15 cellular contexts compared by ENCODE assay signal in genomic region chr1:226699166-226699565, GRCh38. TPM values are rescaled to one million over a fixed set of nuclear protein-coding genes. Genes with fewer than 3 reads are reported as not detected.
DNase-seq lines count a peak whose midpoint lies in the region; ATAC-seq lines count a peak whose summit lies in the region.
"Had no signal": no experiment of that assay in that cellular context is flagged by ENCODE, and none has a peak within 500 bp of the region (broad histone marks: within the 10 kb centered on the region; RNA-seq: fewer than 3 reads in every experiment).

No MANE protein-coding gene starts in this region.

- POLR2A ChIA-PET in activated CD4-positive, alpha-beta memory T cell treated with anti-CD3 and anti-CD28 coated beads for 36 hours (lab: Charles Lee), result interaction anchor here (0.6 to 4.2 kb wide), 3 partner anchors 11 to 56 kb away, joined by 3 to 18 read pairs (median 7); no protein-coding TSS in a partner anchor
- POLR2A ChIA-PET in activated CD4-positive, alpha-beta memory T cell treated with anti-CD3 and anti-CD28 coated beads, Interleukin-2, amount 10 ng/mL, durations not matched to agents 7 days and 5 days (lab: Charles Lee), result no interaction called here

- no peaks in the 10 kb centered on the region for H3K27me3 Mint-ChIP-seq in activated CD4-positive, alpha-beta memory T cell treated with anti-CD3 and anti-CD28 coated beads for 36 hours
- no peaks in the 10 kb centered on the region for H3K27me3 Mint-ChIP-seq in activated CD4-positive, alpha-beta memory T cell treated with anti-CD3 and anti-CD28 coated beads, Interleukin-2, amount 10 ng/mL, durations not matched to agents 7 days and 5 days
- H3K27me3 Mint-ChIP-seq in T-helper 17 cell, result no peaks in the 10 kb centered on the region
- H3K27me3 Mint-ChIP-seq in memory B cell, result no peaks in the 10 kb centered on the region
- H3K27me3 Mint-ChIP-seq in stimulated activated naive B cell treated with anti-CD40 and anti-IgM and Interleukin-4, amounts not matched to agents 10 μg/mL and 1 μg/mL and 100 μg/mL, for 72 hours, result no peaks in the 10 kb centered on the region
- H3K27me3 Mint-ChIP-seq: progenitor cell of endocrine pancreas had no signal

- H3K36me3 Mint-ChIP-seq in activated CD4-positive, alpha-beta memory T cell treated with anti-CD3 and anti-CD28 coated beads for 36 hours, result peaks cover 11% of the 10 kb centered on the region
- peaks cover 25% of the 10 kb centered on the region for H3K36me3 Mint-ChIP-seq in activated CD4-positive, alpha-beta memory T cell treated with anti-CD3 and anti-CD28 coated beads, Interleukin-2, amount 10 ng/mL, durations not matched to agents 7 days and 5 days (ENCODE audit: low read depth)
- H3K36me3 Mint-ChIP-seq in T-helper 17 cell (ENCODE audit: low read depth), result no peaks in the 10 kb centered on the region
- H3K36me3 Mint-ChIP-seq in memory B cell, result peaks cover 12% of the 10 kb centered on the region
- peaks cover 16 to 38% of the 10 kb centered on the region in 2 donors for H3K36me3 Mint-ChIP-seq in stimulated activated naive B cell treated with anti-CD40 and anti-IgM and Interleukin-4, amounts not matched to agents 10 μg/mL and 1 μg/mL and 100 μg/mL, for 72 hours

- peak overlapping the region; percentile 95 for H3K27ac Mint-ChIP-seq in activated CD4-positive, alpha-beta memory T cell treated with anti-CD3 and anti-CD28 coated beads for 36 hours
- no peak overlapping the region for H3K27ac Mint-ChIP-seq in activated CD4-positive, alpha-beta memory T cell treated with anti-CD3 and anti-CD28 coated beads, Interleukin-2, amount 10 ng/mL, durations not matched to agents 7 days and 5 days
- peak overlapping the region; percentile 95 for H3K27ac Mint-ChIP-seq in T-helper 17 cell
- peak overlapping the region; percentile 100 for H3K27ac Mint-ChIP-seq in memory B cell
- peak overlapping the region; percentile 56 for H3K27ac Mint-ChIP-seq in stimulated activated naive B cell treated with anti-CD40 and anti-IgM and Interleukin-4, amounts not matched to agents 10 μg/mL and 1 μg/mL and 100 μg/mL, for 72 hours
- H3K27ac Mint-ChIP-seq: GM23338, progenitor cell of endocrine pancreas had no signal

- no peak overlapping the region for H3K4me3 Mint-ChIP-seq in activated CD4-positive, alpha-beta memory T cell treated with anti-CD3 and anti-CD28 coated beads for 36 hours
- no peak overlapping the region for H3K4me3 Mint-ChIP-seq in activated CD4-positive, alpha-beta memory T cell treated with anti-CD3 and anti-CD28 coated beads, Interleukin-2, amount 10 ng/mL, durations not matched to agents 7 days and 5 days
- H3K4me3 Mint-ChIP-seq in T-helper 17 cell (no peak overlapping the region), memory B cell (peak overlapping the region; percentile 11)
- peak overlapping the region; percentile 62 to 72 for H3K4me3 Mint-ChIP-seq in stimulated activated naive B cell treated with anti-CD40 and anti-IgM and Interleukin-4, amounts not matched to agents 10 μg/mL and 1 μg/mL and 100 μg/mL, for 72 hours
- H3K4me3 Mint-ChIP-seq: GM23338 had no signal

- H3K9me3 Mint-ChIP-seq in activated CD4-positive, alpha-beta memory T cell treated with anti-CD3 and anti-CD28 coated beads for 36 hours, result no peaks in the 10 kb centered on the region
- no peaks in the 10 kb centered on the region for H3K9me3 Mint-ChIP-seq in activated CD4-positive, alpha-beta memory T cell treated with anti-CD3 and anti-CD28 coated beads, Interleukin-2, amount 10 ng/mL, durations not matched to agents 7 days and 5 days
- H3K9me3 Mint-ChIP-seq in memory B cell, result no peaks in the 10 kb centered on the region
- no peaks in the 10 kb centered on the region for H3K9me3 Mint-ChIP-seq in stimulated activated naive B cell treated with anti-CD40 and anti-IgM and Interleukin-4, amounts not matched to agents 10 μg/mL and 1 μg/mL and 100 μg/mL, for 72 hours
- H3K9me3 Mint-ChIP-seq: GM23338 had no signal

- no peak for DNase-seq in activated CD4-positive, alpha-beta memory T cell treated with anti-CD3 and anti-CD28 coated beads for 36 hours
- no peak for DNase-seq in activated CD4-positive, alpha-beta memory T cell treated with anti-CD3 and anti-CD28 coated beads, Interleukin-2, amount 10 ng/mL, durations not matched to agents 7 days and 5 days
- DNase-seq in T-helper 17 cell (no peak), memory B cell (ENCODE audit: low spot score in 2 of 2) (no peak), DMS153 (lab: John Stamatoyannopoulos, UW) (no peak), G401 (ENCODE audit: low spot score) (no peak), NCI-H748 (lab: John Stamatoyannopoulos, UW; ENCODE audit: unreplicated experiment) (no peak)
- DNase-seq in stimulated activated naive B cell treated with anti-CD40 and anti-IgM and Interleukin-4, amounts not matched to agents 10 μg/mL and 1 μg/mL and 100 μg/mL, for 72 hours, result no peak
- DNase-seq: body of pancreas, NCI-H1694, NCI-H446 treated with DMSO at 0.1 percent for 48 hours, SIG-M5 had no signal

- H3K4me1 Mint-ChIP-seq in activated CD4-positive, alpha-beta memory T cell treated with anti-CD3 and anti-CD28 coated beads for 36 hours (ENCODE audit: low read depth), result peaks cover 81% of the 10 kb centered on the region
- H3K4me1 Mint-ChIP-seq in activated CD4-positive, alpha-beta memory T cell treated with anti-CD3 and anti-CD28 coated beads, Interleukin-2, amount 10 ng/mL, durations not matched to agents 7 days and 5 days, result peaks cover 50% of the 10 kb centered on the region
- H3K4me1 Mint-ChIP-seq in T-helper 17 cell, result peaks cover 57% of the 10 kb centered on the region
- peaks cover 43% of the 10 kb centered on the region for H3K4me1 Mint-ChIP-seq in memory B cell
- peaks cover 59 to 89% of the 10 kb centered on the region in 2 donors for H3K4me1 Mint-ChIP-seq in stimulated activated naive B cell treated with anti-CD40 and anti-IgM and Interleukin-4, amounts not matched to agents 10 μg/mL and 1 μg/mL and 100 μg/mL, for 72 hours

- in situ Hi-C loops in G401 (cut with HindIII; ENCODE audit: low sequenced_read_pairs), result no loop called here

- intact Hi-C loops in activated CD4-positive, alpha-beta memory T cell treated with anti-CD3 and anti-CD28 coated beads for 36 hours (cut with micrococcal nuclease), result no loop called here

- ATAC-seq in T-helper 17 cell (no peak), memory B cell (ENCODE audit: low read depth) (no peak)
- no peak for ATAC-seq in stimulated activated naive B cell treated with anti-CD40 and anti-IgM and Interleukin-4, amounts not matched to agents 10 μg/mL and 1 μg/mL and 100 μg/mL, for 72 hours (replicated peaks)
- ATAC-seq: body of pancreas, GM23338 had no signal

- H3K9me3 ChIP-seq in T-helper 17 cell (ENCODE audit: control insufficient read depth, low read length, poor library complexity, severe bottlenecking), result no peaks in the 10 kb centered on the region
- H3K9me3 ChIP-seq: body of pancreas, suprapubic skin had no signal

- CTCF ChIA-PET in activated CD4-positive, alpha-beta memory T cell treated with anti-CD3 and anti-CD28 coated beads for 36 hours (lab: Charles Lee), result interaction anchor here (1.0 to 4.2 kb wide), 2 partner anchors 11 to 15 kb away, joined by 3 to 16 read pairs; no protein-coding TSS in a partner anchor
- CTCF ChIA-PET in activated CD4-positive, alpha-beta memory T cell treated with anti-CD3 and anti-CD28 coated beads, Interleukin-2, amount 10 ng/mL, durations not matched to agents 7 days and 5 days (lab: Charles Lee), result interaction anchor here (0.5 to 1.1 kb wide), 3 partner anchors 11 to 131 kb away, joined by 3 read pairs; no protein-coding TSS in a partner anchor

RNA-seq across cellular contexts. Expression of gene ITPKB, which starts 39.9 kb away (rescaled TPM):
- total RNA-seq in activated CD4-positive, alpha-beta memory T cell treated with anti-CD3 and anti-CD28 coated beads for 36 hours, result 10 to 100 TPM; 37.5 to 38.5 TPM
- total RNA-seq in activated CD4-positive, alpha-beta memory T cell treated with anti-CD3 and anti-CD28 coated beads, Interleukin-2, amount 10 ng/mL, durations not matched to agents 7 days and 5 days, result 10 to 100 TPM; 43.6 to 44.4 TPM
- total RNA-seq in T-helper 17 cell, result 100 to 1,000 TPM; 128 to 166 TPM
- 11.4 and 15.2 TPM in 2 replicates for total RNA-seq in G401 (2014; rRNA removed; shearing (Covaris generic))

Comparison
In these comparisons a context has a peak if more than half of its experiments do, and no peak if none do; other contexts are left out.
1. H3K4me3 Mint-ChIP-seq: peak in memory B cell (single experiment) and stimulated activated naive B cell treated with anti-CD40 and anti-IgM and Interleukin-4, amounts not matched to agents 10 μg/mL and 1 μg/mL and 100 μg/mL, for 72 hours (2 of 2); none in activated CD4-positive, alpha-beta memory T cell treated with anti-CD3 and anti-CD28 coated beads for 36 hours (single experiment), activated CD4-positive, alpha-beta memory T cell treated with anti-CD3 and anti-CD28 coated beads, Interleukin-2, amount 10 ng/mL, durations not matched to agents 7 days and 5 days (single experiment) and T-helper 17 cell (single experiment).